10 cellular contexts compared by ENCODE assay signal in genomic region chr2:69138247-69138754, GRCh38.
DNase-seq lines count a peak whose midpoint lies in the region; ATAC-seq and TF ChIP-seq lines count a peak whose summit lies in the region.
"Had no signal": no experiment of that assay in that cellular context is flagged by ENCODE, and none has a peak within 500 bp of the region (broad histone marks: within the 10 kb centered on the region; RNA-seq: fewer than 3 reads in every experiment).

No MANE protein-coding gene starts in this region.

- DNase-seq in Daoy (ENCODE audit: low read depth) = peak; percentile 76
- DNase-seq in RWPE1 (ENCODE audit: low spot score) = peak; percentile 67
- peak; percentile 71 for DNase-seq in epithelial cell of esophagus (ENCODE audit: low read depth)
- DNase-seq in omental fat pad (ENCODE audit: low spot score) = no peak
- DNase-seq in NCI-H748 (lab: John Stamatoyannopoulos, UW; ENCODE audit: unreplicated experiment) = no peak
- no peak for DNase-seq in activated CD4-positive, alpha-beta T cell treated with anti-CD3 and anti-CD28 coated beads, Interleukin-2, amount 10 ng/mL, durations not matched to agents 24 days and 14 days
- DNase-seq: activated T-cell treated with anti-CD3 and anti-CD28 coated beads for 4 hours, Caco-2 had no signal

- peak overlapping the region; percentile 81 for H3K27ac ChIP-seq in RWPE1

- H3K27me3 Mint-ChIP-seq in activated CD4-positive, alpha-beta T cell treated with anti-CD3 and anti-CD28 coated beads, Interleukin-2, amount 10 ng/mL, durations not matched to agents 24 days and 14 days = peaks cover 25% of the 10 kb centered on the region

- CTCF ChIA-PET in RWPE1 (lab: Yijun Ruan, JAX) = no interaction called here

- H3K4me1 Mint-ChIP-seq in activated CD4-positive, alpha-beta T cell treated with anti-CD3 and anti-CD28 coated beads, Interleukin-2, amount 10 ng/mL, durations not matched to agents 24 days and 14 days = no peaks in the 10 kb centered on the region

- H3K4me3 Mint-ChIP-seq in activated CD4-positive, alpha-beta T cell treated with anti-CD3 and anti-CD28 coated beads, Interleukin-2, amount 10 ng/mL, durations not matched to agents 24 days and 14 days = no peak overlapping the region

- no peaks in the 10 kb centered on the region for H3K9me3 Mint-ChIP-seq in activated CD4-positive, alpha-beta T cell treated with anti-CD3 and anti-CD28 coated beads, Interleukin-2, amount 10 ng/mL, durations not matched to agents 24 days and 14 days

- no peaks in the 10 kb centered on the region for H3K36me3 Mint-ChIP-seq in activated CD4-positive, alpha-beta T cell treated with anti-CD3 and anti-CD28 coated beads, Interleukin-2, amount 10 ng/mL, durations not matched to agents 24 days and 14 days (ENCODE audit: low read depth)

- no peak overlapping the region for H3K27ac Mint-ChIP-seq in activated CD4-positive, alpha-beta T cell treated with anti-CD3 and anti-CD28 coated beads, Interleukin-2, amount 10 ng/mL, durations not matched to agents 24 days and 14 days

- ATAC-seq in omental fat pad (ENCODE audit: low FRiP score) (peak; percentile 72), GM21825 (IDR thresholded peaks at IDR 0.05; ENCODE audit: unreplicated experiment) (no peak), HG03521 (IDR thresholded peaks at IDR 0.05; ENCODE audit: unreplicated experiment) (no peak)

- POLR2A ChIA-PET in RWPE1 (lab: Yijun Ruan, JAX; ENCODE audit: low non-redundant PET) = no interaction called here

- TF ChIP-seq CTCF in RWPE1 (conservative IDR thresholded peaks at IDR 0.05; ENCODE audit: low read depth) (no peak), epithelial cell of esophagus (IDR thresholded peaks at IDR 0.05; ENCODE audit: insufficient read depth, low read depth, low read length, missing control alignments) (no peak), omental fat pad (IDR thresholded peaks at IDR 0.05) (no peak)

- intact Hi-C loops in activated CD4-positive, alpha-beta T cell treated with anti-CD3 and anti-CD28 coated beads, Interleukin-2, amount 10 ng/mL, durations not matched to agents 24 days and 14 days (cut with micrococcal nuclease) = no loop called here

- H3K4me3 ChIP-seq in epithelial cell of esophagus (ENCODE audit: low read length) = no peak overlapping the region

Comparison
In these comparisons a context has a peak if more than half of its experiments do, and no peak if none do; other contexts are left out.
1. DNase-seq: peak in Daoy (single experiment), RWPE1 (single experiment) and epithelial cell of esophagus (single experiment); none in omental fat pad (single experiment), NCI-H748 (single experiment) and activated CD4-positive, alpha-beta T cell treated with anti-CD3 and anti-CD28 coated beads, Interleukin-2, amount 10 ng/mL, durations not matched to agents 24 days and 14 days (single experiment).